2 cellular contexts compared by ENCODE assay signal in genomic region chr15:59298876-59299275, GRCh38.
TF ChIP-seq lines count a peak whose summit lies in the region.

No MANE protein-coding gene starts in this region.

TF ChIP-seq in A549, 52 proteins besides CTCF, POLR2A, EP300 and RAD21 (continued from another document):
- TF ChIP-seq HOXA7 (CRISPR knock-in tag; IDR thresholded peaks at IDR 0.05), result no peak

TF ChIP-seq in HepG2, 621 proteins besides CTCF, POLR2A, EP300 and RAD21 (continued from another document):
- TF ChIP-seq DDIT3 (CRISPR knock-in tag; IDR thresholded peaks at IDR 0.05), result no peak
- TF ChIP-seq, protein P1, sequence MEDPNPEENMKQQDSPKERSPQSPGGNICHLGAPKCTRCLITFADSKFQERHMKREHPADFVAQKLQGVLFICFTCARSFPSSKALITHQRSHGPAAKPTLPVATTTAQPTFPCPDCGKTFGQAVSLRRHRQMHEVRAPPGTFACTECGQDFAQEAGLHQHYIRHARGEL (CRISPR knock-in tag; IDR thresholded peaks at IDR 0.05), result no peak
- no peak for TF ChIP-seq ARNT (IDR thresholded peaks at IDR 0.05)
- no peak for TF ChIP-seq SKI (IDR thresholded peaks at IDR 0.05; ENCODE audit: partially characterized antibody)
- TF ChIP-seq, protein P2, sequence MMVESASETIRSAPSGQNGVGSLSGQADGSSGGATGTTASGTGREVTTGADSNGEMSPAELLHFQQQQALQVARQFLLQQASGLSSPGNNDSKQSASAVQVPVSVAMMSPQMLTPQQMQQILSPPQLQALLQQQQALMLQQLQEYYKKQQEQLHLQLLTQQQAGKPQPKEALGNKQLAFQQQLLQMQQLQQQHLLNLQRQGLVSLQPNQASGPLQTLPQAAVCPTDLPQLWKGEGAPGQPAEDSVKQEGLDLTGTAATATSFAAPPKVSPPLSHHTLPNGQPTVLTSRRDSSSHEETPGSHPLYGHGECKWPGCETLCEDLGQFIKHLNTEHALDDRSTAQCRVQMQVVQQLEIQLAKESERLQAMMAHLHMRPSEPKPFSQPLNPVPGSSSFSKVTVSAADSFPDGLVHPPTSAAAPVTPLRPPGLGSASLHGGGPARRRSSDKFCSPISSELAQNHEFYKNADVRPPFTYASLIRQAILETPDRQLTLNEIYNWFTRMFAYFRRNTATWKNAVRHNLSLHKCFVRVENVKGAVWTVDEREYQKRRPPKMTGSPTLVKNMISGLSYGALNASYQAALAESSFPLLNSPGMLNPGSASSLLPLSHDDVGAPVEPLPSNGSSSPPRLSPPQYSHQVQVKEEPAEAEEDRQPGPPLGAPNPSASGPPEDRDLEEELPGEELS (CRISPR knock-in tag; IDR thresholded peaks at IDR 0.05), result no peak
- no peak for TF ChIP-seq TEAD2 (CRISPR knock-in tag; IDR thresholded peaks at IDR 0.05)
- no peak for TF ChIP-seq ZNF768 (CRISPR knock-in tag; IDR thresholded peaks at IDR 0.05)
- no peak for TF ChIP-seq ZNF629 (CRISPR knock-in tag; conservative IDR thresholded peaks at IDR 0.05)
- TF ChIP-seq USF2 (IDR thresholded peaks at IDR 0.05; ENCODE audit: low read depth, low read length), result no peak
- TF ChIP-seq USF2 (CRISPR knock-in tag; IDR thresholded peaks at IDR 0.05; ENCODE audit: borderline replicate concordance), result no peak
- no peak for TF ChIP-seq ZNF543 (CRISPR knock-in tag; IDR thresholded peaks at IDR 0.05)
